Comparison of ENCODE assay signal across 2 cellular contexts in the genomic region with DNA sequence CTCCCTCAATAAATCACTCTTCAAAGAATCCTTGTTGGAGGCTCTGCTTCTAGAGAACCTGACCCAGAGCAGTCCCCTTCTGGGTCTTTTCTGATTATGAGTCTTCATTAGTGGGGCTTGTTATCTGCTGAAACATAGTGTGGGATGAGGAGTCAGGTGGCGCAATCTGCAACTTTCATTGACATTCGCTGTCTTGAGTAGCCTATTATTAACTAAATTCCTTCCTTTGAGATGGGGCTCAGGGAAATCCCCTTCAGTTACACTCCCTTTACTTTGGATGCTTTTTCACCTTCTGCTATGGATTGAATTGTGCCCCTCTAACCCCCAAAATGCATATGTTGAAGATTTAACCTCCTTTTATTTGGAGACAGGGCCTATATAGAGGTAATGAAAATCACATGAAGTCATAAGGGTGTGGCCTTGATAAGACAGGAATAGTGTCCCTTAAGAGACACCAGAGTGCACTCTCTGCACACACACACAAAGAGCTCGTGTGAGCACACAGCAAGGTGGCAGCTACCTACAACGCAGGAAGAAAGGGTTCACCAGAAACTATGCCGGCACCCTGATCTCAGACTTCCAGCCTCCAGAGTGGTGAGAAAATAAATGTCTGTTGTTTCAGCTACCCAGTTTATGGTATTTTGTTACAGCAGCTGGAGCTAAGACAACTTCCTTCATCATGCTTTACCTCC.
TF ChIP-seq lines count a peak whose summit lies in the region.

No MANE protein-coding gene starts in this region.

TF ChIP-seq in HEK293, 187 proteins besides CTCF, POLR2A, EP300 and RAD21:
- no peak for TF ChIP-seq MZF1 (tag by site-specific recombination; IDR thresholded peaks at IDR 0.05; ENCODE audit: borderline replicate concordance)
- TF ChIP-seq SP7 (tag by site-specific recombination; IDR thresholded peaks at IDR 0.05): peak; percentile 33; the same call in 1 of the 2 replicates
- peak; percentile 14; the same call in 1 of the 2 replicates for TF ChIP-seq GLIS1 (tag by site-specific recombination; IDR thresholded peaks at IDR 0.05)
- 0 out of 2 replicates have a peak, but pooled peaks have one; percentile 10 for TF ChIP-seq ZNF654 (tag by site-specific recombination; IDR thresholded peaks at IDR 0.05; ENCODE audit: low read depth)
- TF ChIP-seq ZFP3 (tag by site-specific recombination; IDR thresholded peaks at IDR 0.05; ENCODE audit: low read depth): no peak

TF ChIP-seq in GM12878, 131 proteins besides CTCF, POLR2A, EP300 and RAD21:
- TF ChIP-seq MEF2A (IDR thresholded peaks at IDR 0.05; ENCODE audit: insufficient read depth, low read depth, low read length): no peak
- no peak for TF ChIP-seq MTA3 (IDR thresholded peaks at IDR 0.05; ENCODE audit: borderline replicate concordance, low read length)
- TF ChIP-seq, protein P1, sequence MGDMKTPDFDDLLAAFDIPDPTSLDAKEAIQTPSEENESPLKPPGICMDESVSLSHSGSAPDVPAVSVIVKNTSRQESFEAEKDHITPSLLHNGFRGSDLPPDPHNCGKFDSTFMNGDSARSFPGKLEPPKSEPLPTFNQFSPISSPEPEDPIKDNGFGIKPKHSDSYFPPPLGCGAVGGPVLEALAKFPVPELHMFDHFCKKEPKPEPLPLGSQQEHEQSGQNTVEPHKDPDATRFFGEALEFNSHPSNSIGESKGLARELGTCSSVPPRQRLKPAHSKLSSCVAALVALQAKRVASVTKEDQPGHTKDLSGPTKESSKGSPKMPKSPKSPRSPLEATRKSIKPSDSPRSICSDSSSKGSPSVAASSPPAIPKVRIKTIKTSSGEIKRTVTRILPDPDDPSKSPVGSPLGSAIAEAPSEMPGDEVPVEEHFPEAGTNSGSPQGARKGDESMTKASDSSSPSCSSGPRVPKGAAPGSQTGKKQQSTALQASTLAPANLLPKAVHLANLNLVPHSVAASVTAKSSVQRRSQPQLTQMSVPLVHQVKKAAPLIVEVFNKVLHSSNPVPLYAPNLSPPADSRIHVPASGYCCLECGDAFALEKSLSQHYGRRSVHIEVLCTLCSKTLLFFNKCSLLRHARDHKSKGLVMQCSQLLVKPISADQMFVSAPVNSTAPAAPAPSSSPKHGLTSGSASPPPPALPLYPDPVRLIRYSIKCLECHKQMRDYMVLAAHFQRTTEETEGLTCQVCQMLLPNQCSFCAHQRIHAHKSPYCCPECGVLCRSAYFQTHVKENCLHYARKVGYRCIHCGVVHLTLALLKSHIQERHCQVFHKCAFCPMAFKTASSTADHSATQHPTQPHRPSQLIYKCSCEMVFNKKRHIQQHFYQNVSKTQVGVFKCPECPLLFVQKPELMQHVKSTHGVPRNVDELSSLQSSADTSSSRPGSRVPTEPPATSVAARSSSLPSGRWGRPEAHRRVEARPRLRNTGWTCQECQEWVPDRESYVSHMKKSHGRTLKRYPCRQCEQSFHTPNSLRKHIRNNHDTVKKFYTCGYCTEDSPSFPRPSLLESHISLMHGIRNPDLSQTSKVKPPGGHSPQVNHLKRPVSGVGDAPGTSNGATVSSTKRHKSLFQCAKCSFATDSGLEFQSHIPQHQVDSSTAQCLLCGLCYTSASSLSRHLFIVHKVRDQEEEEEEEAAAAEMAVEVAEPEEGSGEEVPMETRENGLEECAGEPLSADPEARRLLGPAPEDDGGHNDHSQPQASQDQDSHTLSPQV (IDR thresholded peaks at IDR 0.05): no peak
- no peak for TF ChIP-seq NRF1 (conservative IDR thresholded peaks at IDR 0.05; ENCODE audit: low read depth, low read length)
- no peak for TF ChIP-seq KLF5 (IDR thresholded peaks at IDR 0.05; ENCODE audit: partially characterized antibody)
- no peak for TF ChIP-seq FOS (IDR thresholded peaks at IDR 0.05; ENCODE audit: borderline replicate concordance, extremely low read depth, insufficient read length)
- TF ChIP-seq YBX1 (IDR thresholded peaks at IDR 0.05): no peak
- no peak for TF ChIP-seq CHD1 (IDR thresholded peaks at IDR 0.05; ENCODE audit: low read depth, low read length)
- no peak for TF ChIP-seq TBL1XR1 (IDR thresholded peaks at IDR 0.05; ENCODE audit: low read depth, low read length)
- no peak for TF ChIP-seq BHLHE40 (IDR thresholded peaks at IDR 0.05; ENCODE audit: borderline replicate concordance in 1 of 2, low read depth in 2 of 2, low read length in 1 of 2)
- no peak for TF ChIP-seq NR2F1 (conservative IDR thresholded peaks at IDR 0.05)
- TF ChIP-seq RFX5 (IDR thresholded peaks at IDR 0.05; ENCODE audit: low read depth, low read length): no peak
